In the genomic region with DNA sequence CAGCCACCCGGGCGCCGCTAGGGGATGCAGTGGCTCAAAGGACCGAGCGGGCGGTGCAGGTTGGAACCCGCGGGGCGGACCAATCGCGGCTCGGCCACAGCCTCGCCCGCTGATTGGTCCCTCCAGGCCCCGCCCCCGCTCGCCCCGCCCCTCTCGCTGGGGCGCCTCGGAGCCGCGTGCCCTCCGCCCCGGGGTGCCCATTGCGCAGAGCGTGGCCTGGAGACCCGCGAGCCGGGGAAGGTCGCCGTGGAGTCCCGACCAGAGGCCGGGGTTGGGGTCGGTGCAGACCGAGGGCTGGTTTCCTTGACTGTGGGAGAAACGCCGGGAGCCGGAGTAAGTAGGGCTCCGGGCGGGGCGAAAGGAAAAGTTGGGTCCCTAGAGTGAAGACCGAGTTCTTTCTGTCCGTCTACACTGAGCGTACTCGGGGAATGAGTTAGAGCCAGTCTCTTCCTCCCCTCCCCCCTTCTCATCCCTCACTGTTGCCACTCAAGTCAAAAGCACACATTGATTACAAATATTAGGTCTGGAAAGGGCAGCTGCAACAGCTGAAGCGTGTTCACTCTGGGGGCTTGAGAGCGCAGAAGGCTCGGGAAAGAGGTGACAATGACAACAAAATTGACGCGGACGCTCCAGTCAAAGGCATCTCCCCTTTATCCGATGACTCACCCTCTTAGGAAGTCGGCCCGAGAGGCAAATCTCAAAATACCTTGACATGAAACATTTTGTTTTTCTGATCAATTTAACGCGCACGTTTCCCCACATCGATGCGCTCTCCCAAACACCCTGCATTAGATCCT, we compare ENCODE assay signal across 8 cellular contexts. TPM values are rescaled to one million over a fixed set of nuclear protein-coding genes. Genes with fewer than 3 reads are reported as not detected.
DNase-seq lines count a peak whose midpoint lies in the region; ATAC-seq and TF ChIP-seq lines count a peak whose summit lies in the region.

No MANE protein-coding gene starts in this region.

- H3K27ac Mint-ChIP-seq in CD8-positive, alpha-beta T cell, result peak overlapping the region; percentile 92
- peak overlapping the region; percentile 97 for H3K27ac Mint-ChIP-seq in type B pancreatic cell

- DNase-seq in CD8-positive, alpha-beta T cell, result peak; percentile 85 to 97 (median 95)
- DNase-seq in SIG-M5 treated with dmso at 0.1 percent for 504 hours (lab: John Stamatoyannopoulos, UW; ENCODE audit: unreplicated experiment), result peak; percentile 80
- peak; percentile 92 for DNase-seq in activated gamma-delta T cell treated with anti-CD3 and anti-CD28 coated beads, Interleukin-2, amount 50 U/mL, for 16 hours (ENCODE audit: low read depth)
- peak in 37 of 42 donors; percentile 9 to 71 (median 50) for DNase-seq in head of caudate nucleus
- DNase-seq in pons (ENCODE audit: low spot score), result peak; percentile 41
- peak; percentile 93 for DNase-seq in type B pancreatic cell (ENCODE audit: extremely low spot score, unreplicated experiment)

- peaks cover 36% of the 10 kb centered on the region for H3K27me3 ChIP-seq in CD8-positive, alpha-beta T cell (ENCODE audit: insufficient read depth, low read length)

- peaks cover 65% of the 10 kb centered on the region for H3K4me1 ChIP-seq in CD8-positive, alpha-beta T cell (ENCODE audit: insufficient read depth, low read length)

- peaks cover 49% of the 10 kb centered on the region for H3K4me1 Mint-ChIP-seq in CD8-positive, alpha-beta T cell (ENCODE audit: low read depth)
- peaks cover 19% of the 10 kb centered on the region for H3K4me1 Mint-ChIP-seq in type B pancreatic cell (ENCODE audit: unreplicated experiment)

- H3K36me3 Mint-ChIP-seq in CD8-positive, alpha-beta T cell, result peaks cover 22% of the 10 kb centered on the region
- H3K36me3 Mint-ChIP-seq in type B pancreatic cell, result peaks cover 17% of the 10 kb centered on the region

- peak overlapping the region; percentile 87 for H3K4me3 ChIP-seq in CD8-positive, alpha-beta T cell (ENCODE audit: low read depth, low read length)

- no peaks in the 10 kb centered on the region for H3K36me3 ChIP-seq in CD8-positive, alpha-beta T cell (ENCODE audit: insufficient read depth, low read length)

- POLR2A ChIA-PET in CD8-positive, alpha-beta T cell (lab: Charles Lee), result interaction anchor here (0.7 to 1.4 kb wide), 6 partner anchors 63 to 1127 kb away, joined by 3 to 4 read pairs (median 3); no protein-coding TSS in a partner anchor

- H3K9me3 ChIP-seq in CD8-positive, alpha-beta T cell (ENCODE audit: low read length), result no peaks in the 10 kb centered on the region

- no peak for TF ChIP-seq CTCF in CD8-positive, alpha-beta T cell (IDR thresholded peaks at IDR 0.05)
- peak; percentile 87 for TF ChIP-seq CTCF in type B pancreatic cell (conservative IDR thresholded peaks at IDR 0.05)

- H3K27ac ChIP-seq in CD8-positive, alpha-beta T cell (ENCODE audit: low read depth, low read length), result peak overlapping the region; percentile 56

- CTCF ChIA-PET in CD8-positive, alpha-beta T cell (lab: Charles Lee), result interaction anchor here (0.7 to 1.5 kb wide), 5 partner anchors 11 to 389 kb away, joined by 3 to 5 read pairs (median 3); no protein-coding TSS in a partner anchor

- peak; percentile 60 for ATAC-seq in CD8-positive, alpha-beta T cell
- peak; percentile 53 for ATAC-seq in GM19438 (IDR thresholded peaks at IDR 0.05; ENCODE audit: low read depth, unreplicated experiment)
- peak; percentile 77 for ATAC-seq in HG03521 (IDR thresholded peaks at IDR 0.05; ENCODE audit: unreplicated experiment)

- peak overlapping the region; percentile 83 for H3K4me3 Mint-ChIP-seq in CD8-positive, alpha-beta T cell
- peak overlapping the region; percentile 97 for H3K4me3 Mint-ChIP-seq in type B pancreatic cell

- no peaks in the 10 kb centered on the region for H3K9me3 Mint-ChIP-seq in CD8-positive, alpha-beta T cell
- H3K9me3 Mint-ChIP-seq in type B pancreatic cell, result no peaks in the 10 kb centered on the region

- peaks cover 24% of the 10 kb centered on the region for H3K27me3 Mint-ChIP-seq in CD8-positive, alpha-beta T cell (ENCODE audit: low read depth)
- H3K27me3 Mint-ChIP-seq in type B pancreatic cell, result peaks cover 60% of the 10 kb centered on the region

- intact Hi-C loops in CD8-positive, alpha-beta T cell (cut with DNase I, micrococcal nuclease), result loop anchor here (1.0 to 10.0 kb wide), 12 partner anchors 8 to 1154 kb away; a partner anchor contains a TSS
- intact Hi-C loops in head of caudate nucleus (cut with DNase I), result no loop called here

RNA-seq across cellular contexts. Expression of a gene that starts 0.8 kb away (rescaled TPM):
- total RNA-seq in CD8-positive, alpha-beta T cell, result 10 to 100 TPM; 76.3 to 82.0 TPM
- total RNA-seq in type B pancreatic cell (ENCODE audit: low replicate concordance), result 18.5 and 71.4 TPM in 2 replicates

Comparison
In these comparisons a context has a peak if more than half of its experiments do, and no peak if none do; other contexts are left out.
1. Peak in every context shown above with its lines: DNase-seq, ATAC-seq, H3K4me3 ChIP-seq and H3K27ac ChIP-seq.
2. DNase-seq: peak in every context shown above with its lines; median percentile 95 in CD8-positive, alpha-beta T cell; 93 in type B pancreatic cell; 92 in activated gamma-delta T cell treated with anti-CD3 and anti-CD28 coated beads, Interleukin-2, amount 50 U/mL, for 16 hours; 80 in SIG-M5 treated with dmso at 0.1 percent for 504 hours; 50 in head of caudate nucleus; 41 in pons.